3 cellular contexts compared by ENCODE assay signal in the genomic region with DNA sequence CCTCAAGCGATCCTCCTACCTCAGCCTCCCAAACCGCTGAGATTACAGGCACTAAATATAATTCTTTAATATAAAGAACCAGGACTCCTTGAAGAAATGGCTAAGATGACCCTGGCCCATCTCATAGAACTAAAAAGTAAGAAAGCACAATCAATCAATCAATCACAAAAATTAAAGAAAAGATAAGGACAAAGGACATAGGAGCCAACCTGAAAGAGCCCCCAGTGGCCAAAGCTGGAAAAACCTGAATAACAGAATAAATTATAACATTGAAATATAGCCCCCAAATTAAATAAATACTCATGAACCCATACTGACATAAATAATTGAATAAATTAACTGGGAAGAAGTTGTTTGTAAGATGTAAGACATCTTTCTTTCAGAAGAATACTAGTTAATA.
TF ChIP-seq lines count a peak whose summit lies in the region.

No MANE protein-coding gene starts in this region.

TF ChIP-seq in liver, 16 proteins besides CTCF, POLR2A, EP300 and RAD21:
- TF ChIP-seq GABPA (IDR thresholded peaks at IDR 0.05 in 1 of 2, conservative IDR thresholded peaks at IDR 0.05 in 1 of 2) (no peak), REST (IDR thresholded peaks at IDR 0.05) (no peak), FOXA2 (IDR thresholded peaks at IDR 0.05) (no peak), ATF3 (IDR thresholded peaks at IDR 0.05) (no peak), SP1 (IDR thresholded peaks at IDR 0.05) (no peak), EGR1 (IDR thresholded peaks at IDR 0.05; ENCODE audit: low read depth in 2 of 2) (no peak), NR2F2 (IDR thresholded peaks at IDR 0.05) (no peak), FOXA1 (IDR thresholded peaks at IDR 0.05) (no peak), ZBTB33 (IDR thresholded peaks at IDR 0.05) (no peak), MAX (IDR thresholded peaks at IDR 0.05) (no peak), TAF1 (conservative IDR thresholded peaks at IDR 0.05) (no peak), YY1 (IDR thresholded peaks at IDR 0.05) (no peak), RXRA (IDR thresholded peaks at IDR 0.05) (no peak), JUND (IDR thresholded peaks at IDR 0.05) (no peak), HNF4A (conservative IDR thresholded peaks at IDR 0.05) (no peak)
TF ChIP-seq in liver: peak in this region for 0.

TF ChIP-seq in HepG2, 621 proteins besides CTCF, POLR2A, EP300 and RAD21:
- TF ChIP-seq ATF7-NPFF (CRISPR knock-in tag; IDR thresholded peaks at IDR 0.05; ENCODE audit: low read depth): no peak
- no peak for TF ChIP-seq ZNF879 (CRISPR knock-in tag; IDR thresholded peaks at IDR 0.05)
- no peak for TF ChIP-seq NFE2L2 (IDR thresholded peaks at IDR 0.05; ENCODE audit: low read length)
- TF ChIP-seq ZNF7 (CRISPR knock-in tag; IDR thresholded peaks at IDR 0.05): no peak
- TF ChIP-seq IKZF1 (IDR thresholded peaks at IDR 0.05): no peak
- TF ChIP-seq, protein P1, sequence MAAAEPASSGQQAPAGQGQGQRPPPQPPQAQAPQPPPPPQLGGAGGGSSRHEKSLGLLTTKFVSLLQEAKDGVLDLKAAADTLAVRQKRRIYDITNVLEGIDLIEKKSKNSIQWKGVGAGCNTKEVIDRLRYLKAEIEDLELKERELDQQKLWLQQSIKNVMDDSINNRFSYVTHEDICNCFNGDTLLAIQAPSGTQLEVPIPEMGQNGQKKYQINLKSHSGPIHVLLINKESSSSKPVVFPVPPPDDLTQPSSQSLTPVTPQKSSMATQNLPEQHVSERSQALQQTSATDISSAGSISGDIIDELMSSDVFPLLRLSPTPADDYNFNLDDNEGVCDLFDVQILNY (CRISPR knock-in tag; conservative IDR thresholded peaks at IDR 0.05): no peak
- no peak for TF ChIP-seq MAF1 (CRISPR knock-in tag; IDR thresholded peaks at IDR 0.05; ENCODE audit: borderline replicate concordance)
- TF ChIP-seq ZNF747 (CRISPR knock-in tag; IDR thresholded peaks at IDR 0.05; ENCODE audit: borderline replicate concordance): no peak
- TF ChIP-seq ZNF782 (CRISPR knock-in tag; IDR thresholded peaks at IDR 0.05; ENCODE audit: borderline replicate concordance): no peak
- no peak for TF ChIP-seq ZC3H13 (CRISPR knock-in tag; IDR thresholded peaks at IDR 0.05)
- TF ChIP-seq AHDC1 (CRISPR knock-in tag; IDR thresholded peaks at IDR 0.05; ENCODE audit: borderline replicate concordance): no peak
- no peak for TF ChIP-seq KLF12 (CRISPR knock-in tag; IDR thresholded peaks at IDR 0.05; ENCODE audit: borderline replicate concordance)
- TF ChIP-seq, protein P2, sequence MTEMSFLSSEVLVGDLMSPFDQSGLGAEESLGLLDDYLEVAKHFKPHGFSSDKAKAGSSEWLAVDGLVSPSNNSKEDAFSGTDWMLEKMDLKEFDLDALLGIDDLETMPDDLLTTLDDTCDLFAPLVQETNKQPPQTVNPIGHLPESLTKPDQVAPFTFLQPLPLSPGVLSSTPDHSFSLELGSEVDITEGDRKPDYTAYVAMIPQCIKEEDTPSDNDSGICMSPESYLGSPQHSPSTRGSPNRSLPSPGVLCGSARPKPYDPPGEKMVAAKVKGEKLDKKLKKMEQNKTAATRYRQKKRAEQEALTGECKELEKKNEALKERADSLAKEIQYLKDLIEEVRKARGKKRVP (CRISPR knock-in tag; IDR thresholded peaks at IDR 0.05): no peak
- no peak for TF ChIP-seq SRSF1 (optimal IDR thresholded peaks at IDR 0.05; ENCODE audit: low read depth, low read length)

TF ChIP-seq in endothelial cell of umbilical vein, 7 proteins besides CTCF, POLR2A, EP300 and RAD21:
- TF ChIP-seq FOS (IDR thresholded peaks at IDR 0.05; ENCODE audit: borderline replicate concordance, insufficient read depth, low read length) (no peak), EZH2 (IDR thresholded peaks at IDR 0.05; ENCODE audit: borderline replicate concordance, low read depth, low read length, severe bottlenecking) (no peak), MYC (IDR thresholded peaks at IDR 0.05; ENCODE audit: low read depth, low read length) (no peak), JUN (IDR thresholded peaks at IDR 0.05; ENCODE audit: borderline replicate concordance, insufficient read depth, insufficient read length, low read depth) (no peak), POLR2AphosphoS5 (IDR thresholded peaks at IDR 0.05; ENCODE audit: insufficient read depth, low read depth, low read length) (no peak), GATA2 (IDR thresholded peaks at IDR 0.05; ENCODE audit: insufficient read depth, insufficient read length, low read depth, low read length) (no peak), MAX (IDR thresholded peaks at IDR 0.05; ENCODE audit: insufficient read depth, insufficient read length) (no peak)
